In the genomic region with DNA sequence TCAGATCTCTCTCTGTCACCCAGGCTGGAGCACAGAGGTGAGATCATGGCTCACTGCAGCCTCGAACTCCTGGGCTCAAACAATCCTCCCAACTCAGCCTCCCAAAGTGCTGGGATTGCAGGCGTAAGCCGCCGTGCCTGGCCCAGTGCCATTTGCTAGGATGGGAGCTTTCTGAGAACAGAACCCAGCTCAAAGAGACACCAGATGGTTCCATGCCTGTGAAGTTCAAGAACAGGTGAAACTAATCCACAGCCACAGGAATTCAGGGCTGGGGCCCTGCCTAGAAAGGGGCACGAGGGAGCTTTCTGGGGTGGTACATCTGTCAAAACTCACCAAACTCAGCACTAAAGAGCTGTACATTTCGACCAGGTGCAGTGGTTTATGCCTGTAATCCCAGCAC, we compare ENCODE assay signal across 16 cellular contexts. TPM values are rescaled to one million over a fixed set of nuclear protein-coding genes. Genes with fewer than 3 reads are reported as not detected.
DNase-seq lines count a peak whose midpoint lies in the region; ATAC-seq lines count a peak whose summit lies in the region.
"Had no signal": no experiment of that assay in that cellular context is flagged by ENCODE, and none has a peak within 500 bp of the region (broad histone marks: within the 10 kb centered on the region; RNA-seq: fewer than 3 reads in every experiment).

No MANE protein-coding gene starts in this region.

- peak; percentile 78 for DNase-seq in DMS 273 (lab: John Stamatoyannopoulos, UW; ENCODE audit: unreplicated experiment)
- DNase-seq in DMS 273 treated with DMSO at 0.1 percent for 48 hours (lab: John Stamatoyannopoulos, UW), result no peak
- DNase-seq in NCI-H524 treated with DMSO at 0.1 percent for 48 hours (lab: John Stamatoyannopoulos, UW), result peak; percentile 26
- DNase-seq in myocyte (ENCODE audit: low read depth), result peak; percentile 82
- DNase-seq in ecto neural progenitor cell (ENCODE audit: low spot score), result no peak
- no peak for DNase-seq in stimulated activated naive CD4-positive, alpha-beta T cell (lab: John Stamatoyannopoulos, UW)
- DNase-seq: CD8-positive, alpha-beta T cell; COR-L47; DMS53; GF-D8; HCEC 1CT; HFFc6 had no signal

- ATAC-seq in HG02885 (IDR thresholded peaks at IDR 0.05; ENCODE audit: poor library complexity, unreplicated experiment), result no peak
- ATAC-seq: CD8-positive, alpha-beta T cell had no signal

RNA-seq across cellular contexts. Expression of a gene that starts 4.2 kb away (rescaled TPM):
- not detected in 2 replicates for total RNA-seq in myocyte
- polyA plus RNA-seq in myocyte (2012), result 0.13 TPM
- total RNA-seq: CD8-positive, alpha-beta T cell; H4; HFFc6 had no signal
- polyA plus RNA-seq: BJ, CD14-positive monocyte had no signal

Comparison
In these comparisons a context has a peak if more than half of its experiments do, and no peak if none do; other contexts are left out.
1. DNase-seq: peak in DMS 273 (single experiment), NCI-H524 treated with DMSO at 0.1 percent for 48 hours (single experiment) and myocyte (single experiment); none in DMS 273 treated with DMSO at 0.1 percent for 48 hours (single experiment), ecto neural progenitor cell (single experiment) and stimulated activated naive CD4-positive, alpha-beta T cell (0 of 6).